In genomic region chr1:24191860-24192259, GRCh38 we compare ENCODE assay signal across 9 cellular contexts. TPM values are rescaled to one million over a fixed set of nuclear protein-coding genes. Genes with fewer than 3 reads are reported as not detected.
DNase-seq lines count a peak whose midpoint lies in the region; ATAC-seq and TF ChIP-seq lines count a peak whose summit lies in the region.
"Had no signal": no experiment of that assay in that cellular context is flagged by ENCODE, and none has a peak within 500 bp of the region (broad histone marks: within the 10 kb centered on the region; RNA-seq: fewer than 3 reads in every experiment).

No MANE protein-coding gene starts in this region.

- peaks cover 54% of the 10 kb centered on the region for H3K4me1 Mint-ChIP-seq in activated CD8-positive, alpha-beta T cell treated with anti-CD3 and anti-CD28 coated beads, Interleukin-2, amount 10 ng/mL, durations not matched to agents 7 days and 5 days (ENCODE audit: low read depth)
- H3K4me1 Mint-ChIP-seq in CD4-positive, alpha-beta T cell (ENCODE audit: low read depth): peaks cover 32% of the 10 kb centered on the region

- H3K36me3 Mint-ChIP-seq in activated CD8-positive, alpha-beta T cell treated with anti-CD3 and anti-CD28 coated beads, Interleukin-2, amount 10 ng/mL, durations not matched to agents 7 days and 5 days (ENCODE audit: low read depth): no peaks in the 10 kb centered on the region
- no peaks in the 10 kb centered on the region for H3K36me3 Mint-ChIP-seq in CD4-positive, alpha-beta T cell (ENCODE audit: low read depth)

- no peaks in the 10 kb centered on the region for H3K27me3 Mint-ChIP-seq in activated CD8-positive, alpha-beta T cell treated with anti-CD3 and anti-CD28 coated beads, Interleukin-2, amount 10 ng/mL, durations not matched to agents 7 days and 5 days (ENCODE audit: low read depth)
- H3K27me3 Mint-ChIP-seq in CD4-positive, alpha-beta T cell: no peaks in the 10 kb centered on the region

- peak; percentile 28 for ATAC-seq in activated CD8-positive, alpha-beta T cell treated with anti-CD3 and anti-CD28 coated beads, Interleukin-2, amount 10 ng/mL, durations not matched to agents 7 days and 5 days
- ATAC-seq in left colon (peak; percentile 47), HG02938 (IDR thresholded peaks at IDR 0.05; ENCODE audit: unreplicated experiment) (no peak), GM19351 (IDR thresholded peaks at IDR 0.05; ENCODE audit: unreplicated experiment) (no peak)
- ATAC-seq in CD4-positive, alpha-beta T cell (ENCODE audit: poor library complexity): no peak

- POLR2A ChIA-PET in activated CD8-positive, alpha-beta T cell treated with anti-CD3 and anti-CD28 coated beads, Interleukin-2, amount 10 ng/mL, durations not matched to agents 7 days and 5 days (lab: Charles Lee): interaction anchor here (1.0 kb wide), 1 partner anchor 202 kb away, joined by 3 read pairs; no protein-coding TSS in a partner anchor
- POLR2A ChIA-PET in CD4-positive, alpha-beta T cell (lab: Charles Lee): no interaction called here

- DNase-seq in EH (ENCODE audit: low read depth) (peak; percentile 61), HS-5 (ENCODE audit: low read depth) (peak; percentile 44), left colon (no peak), H7 (no peak)
- peak; percentile 39 for DNase-seq in activated CD8-positive, alpha-beta T cell treated with anti-CD3 and anti-CD28 coated beads, Interleukin-2, amount 10 ng/mL, durations not matched to agents 7 days and 5 days
- no peak for DNase-seq in CD4-positive, alpha-beta T cell

- H3K4me3 Mint-ChIP-seq in activated CD8-positive, alpha-beta T cell treated with anti-CD3 and anti-CD28 coated beads, Interleukin-2, amount 10 ng/mL, durations not matched to agents 7 days and 5 days: no peak overlapping the region
- no peak overlapping the region for H3K4me3 Mint-ChIP-seq in CD4-positive, alpha-beta T cell

- no peak overlapping the region for H3K27ac ChIP-seq in CD4-positive, alpha-beta T cell (ENCODE audit: low read depth, low read length)

- peaks cover 4% of the 10 kb centered on the region; the same call in 1 of the 2 replicates for H3K27me3 ChIP-seq in H7 (ENCODE audit: control insufficient read depth, insufficient read depth, low read length)
- no peaks in the 10 kb centered on the region for H3K27me3 ChIP-seq in CD4-positive, alpha-beta T cell (ENCODE audit: control insufficient read depth, insufficient read depth, low read length)
- H3K27me3 ChIP-seq: Peyer's patch had no signal

- H3K27ac Mint-ChIP-seq in activated CD8-positive, alpha-beta T cell treated with anti-CD3 and anti-CD28 coated beads, Interleukin-2, amount 10 ng/mL, durations not matched to agents 7 days and 5 days: peak overlapping the region; percentile 81
- no peak overlapping the region for H3K27ac Mint-ChIP-seq in CD4-positive, alpha-beta T cell

- H3K36me3 ChIP-seq in H7 (replicated peaks; ENCODE audit: control insufficient read depth, insufficient read depth, low read length): no peaks in the 10 kb centered on the region
- H3K36me3 ChIP-seq: Peyer's patch had no signal

- no peaks in the 10 kb centered on the region for H3K9me3 Mint-ChIP-seq in activated CD8-positive, alpha-beta T cell treated with anti-CD3 and anti-CD28 coated beads, Interleukin-2, amount 10 ng/mL, durations not matched to agents 7 days and 5 days (ENCODE audit: insufficient read depth)
- no peaks in the 10 kb centered on the region for H3K9me3 Mint-ChIP-seq in CD4-positive, alpha-beta T cell

- TF ChIP-seq CTCF in CD4-positive, alpha-beta T cell (IDR thresholded peaks at IDR 0.05): no peak

- intact Hi-C loops in left colon (cut with DNase I, micrococcal nuclease): loop anchor here in 1 of 2 donors (10.0 kb wide), 1 partner anchor 443 kb away; no protein-coding TSS in a partner anchor
- intact Hi-C loops in CD4-positive, alpha-beta T cell (cut with DNase I, micrococcal nuclease): no loop called here

- CTCF ChIA-PET in activated CD8-positive, alpha-beta T cell treated with anti-CD3 and anti-CD28 coated beads, Interleukin-2, amount 10 ng/mL, durations not matched to agents 7 days and 5 days (lab: Charles Lee): interaction anchor here (0.7 to 9.2 kb wide), 7 partner anchors 8 to 223 kb away, joined by 3 to 124 read pairs (median 5); partner anchors contain the start of gene NIPAL3
- CTCF ChIA-PET in CD4-positive, alpha-beta T cell (lab: Charles Lee): interaction anchor here (1.4 kb wide), 1 partner anchor 444 kb away, joined by 3 read pairs; no protein-coding TSS in a partner anchor

- no peaks in the 10 kb centered on the region for H3K9me3 ChIP-seq in CD4-positive, alpha-beta T cell (ENCODE audit: control insufficient read depth, low read length)
- H3K9me3 ChIP-seq: Peyer's patch had no signal

- no peak overlapping the region for H3K4me3 ChIP-seq in H7 (ENCODE audit: insufficient read depth, low read depth, low read length)
- H3K4me3 ChIP-seq: Peyer's patch had no signal

RNA-seq across cellular contexts. Expression of gene IFNLR1, which starts 4.8 kb away (rescaled TPM):
- total RNA-seq in activated CD8-positive, alpha-beta T cell treated with anti-CD3 and anti-CD28 coated beads, Interleukin-2, amount 10 ng/mL, durations not matched to agents 7 days and 5 days: 1 to 10 TPM; 2.6 to 4.0 TPM
- 10 to 100 TPM; 11.3 to 23.2 TPM for total RNA-seq in left colon
- total RNA-seq in H7 (2014; rRNA removed; shearing (Covaris generic)): 4.8 and 6.7 TPM in 2 replicates
- 1 to 10 TPM; 1.2 to 1.3 TPM for total RNA-seq in CD4-positive, alpha-beta T cell

RNA-seq across cellular contexts. Expression of gene IL22RA1, which starts 48.9 kb away (rescaled TPM):
- total RNA-seq in activated CD8-positive, alpha-beta T cell treated with anti-CD3 and anti-CD28 coated beads, Interleukin-2, amount 10 ng/mL, durations not matched to agents 7 days and 5 days: not detected
- 10 to 100 TPM; 26.6 to 40.0 TPM for total RNA-seq in left colon
- total RNA-seq in H7 (2014; rRNA removed; shearing (Covaris generic)): 0.10 TPM in 1 of 2 replicates, not detected in the other
- total RNA-seq in CD4-positive, alpha-beta T cell: not detected

Comparison
In these comparisons a context has a peak if more than half of its experiments do, and no peak if none do; other contexts are left out.
1. DNase-seq: peak in EH (single experiment), HS-5 (single experiment) and activated CD8-positive, alpha-beta T cell treated with anti-CD3 and anti-CD28 coated beads, Interleukin-2, amount 10 ng/mL, durations not matched to agents 7 days and 5 days (single experiment); none in left colon (0 of 2), H7 (single experiment) and CD4-positive, alpha-beta T cell (0 of 10).
2. ATAC-seq: peak in activated CD8-positive, alpha-beta T cell treated with anti-CD3 and anti-CD28 coated beads, Interleukin-2, amount 10 ng/mL, durations not matched to agents 7 days and 5 days (single experiment) and left colon (single experiment); none in HG02938 (single experiment), GM19351 (single experiment) and CD4-positive, alpha-beta T cell (single experiment).
3. RNA of gene IL22RA1, which starts 48.9 kb away (total RNA-seq): 26.6 to 40.0 TPM in left colon; 0.10 TPM in H7, not detected in CD4-positive, alpha-beta T cell and not detected in activated CD8-positive, alpha-beta T cell treated with anti-CD3 and anti-CD28 coated beads, Interleukin-2, amount 10 ng/mL, durations not matched to agents 7 days and 5 days; every median in the first group is over 10 times any median in the second.